ENCODE assay signal across 35 cellular contexts in genomic region chr19:16978156-16978555, GRCh38. TPM values are rescaled to one million over a fixed set of nuclear protein-coding genes. Genes with fewer than 3 reads are reported as not detected.
"Had no signal": no experiment of that assay in that cellular context is flagged by ENCODE, and none has a peak within 500 bp of the region (broad histone marks: within the 10 kb centered on the region; RNA-seq: fewer than 3 reads in every experiment).

No MANE protein-coding gene starts in this region.

- DNase-seq: Karpas-422, Kasumi-1, MG63, MM.1S, MV-4-11, NCI-H1048, NCI-H1092, NCI-H1092 treated with DMSO at 0.1 percent for 48 hours, NCI-H1105, NCI-H1105 treated with DMSO at 0.1 percent for 48 hours, NCI-H1417, NCI-H1417 treated with DMSO at 0.1 percent for 48 hours, NCI-H1436, NCI-H1436 treated with DMSO at 0.1 percent for 48 hours, NCI-H146, NCI-H1694, NCI-H1694 treated with DMSO at 0.1 percent for 48 hours, NCI-H187 treated with DMSO at 0.1 percent for 48 hours, NCI-H1930, NCI-H2029, NCI-H2029 treated with DMSO at 0.1 percent for 48 hours, NCI-H2081, NCI-H2081 treated with DMSO at 0.1 percent for 48 hours, NCI-H2107, NCI-H2171, NCI-H2171 treated with DMSO at 0.1 percent for 48 hours, NCI-H2227 treated with DMSO at 0.1 percent for 48 hours, NCI-H226, NCI-H345, NCI-H446, NCI-H446 treated with DMSO at 0.1 percent for 48 hours, NCI-H510A, NCI-H510A treated with DMSO at 0.1 percent for 48 hours had no signal

- H3K36me3 ChIP-seq: MG63 had no signal

- H3K4me3 ChIP-seq: MG63 had no signal

- H3K4me2 ChIP-seq: KMS-11 had no signal

- H3K9me3 ChIP-seq: MG63 had no signal

- H3K9ac ChIP-seq: KMS-11 had no signal

- H3K27ac ChIP-seq: KMS-11 had no signal

RNA-seq across cellular contexts. Expression of gene CPAMD8, which starts 48.5 kb away (rescaled TPM):
- total RNA-seq: M059J had no signal
